In the genomic region with DNA sequence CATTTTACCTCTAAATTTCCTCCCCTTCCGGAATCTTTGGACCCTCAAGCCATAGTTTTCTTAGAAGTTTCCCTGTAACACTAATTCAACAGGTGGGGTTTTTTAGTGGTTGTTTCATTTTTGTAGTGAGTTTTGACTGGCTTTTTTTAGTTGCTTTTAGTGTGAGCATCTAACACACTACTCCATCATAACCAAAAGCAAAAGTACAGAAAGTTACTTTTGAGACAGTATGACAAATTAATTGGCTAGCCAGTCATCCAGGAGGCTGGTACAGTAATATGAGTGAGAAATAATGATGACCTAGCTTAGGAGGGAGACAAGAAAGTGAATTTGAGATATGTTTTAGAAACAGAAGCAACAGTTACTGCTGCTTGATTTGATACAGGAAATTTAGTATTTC, we compare ENCODE assay signal across 10 cellular contexts.
DNase-seq lines count a peak whose midpoint lies in the region; ATAC-seq and TF ChIP-seq lines count a peak whose summit lies in the region.
"Had no signal": no experiment of that assay in that cellular context is flagged by ENCODE, and none has a peak within 500 bp of the region (broad histone marks: within the 10 kb centered on the region; RNA-seq: fewer than 3 reads in every experiment).

No MANE protein-coding gene starts in this region.

- H2AFZ ChIP-seq in fibroblast of lung (ENCODE audit: low read length), result no peak overlapping the region

- no peaks in the 10 kb centered on the region for H3K79me2 ChIP-seq in fibroblast of lung (ENCODE audit: control insufficient read depth, insufficient read depth, low read length)

- H3K4me2 ChIP-seq in fibroblast of lung (ENCODE audit: extremely low read depth, insufficient read depth, low read length), result peak overlapping the region; percentile 65

- no peaks in the 10 kb centered on the region for H3K4me1 ChIP-seq in fibroblast of lung (ENCODE audit: control insufficient read depth, extremely low read depth, insufficient read depth, low read length)

- DNase-seq in fibroblast of lung (ENCODE audit: low read depth in 2 of 2), result no peak
- no peak for DNase-seq in NCI-H146 treated with DMSO at 0.1 percent for 48 hours (lab: John Stamatoyannopoulos, UW; ENCODE audit: unreplicated experiment)
- DNase-seq in NCI-H1105 (lab: John Stamatoyannopoulos, UW), result no peak
- no peak for DNase-seq in nucleus accumbens (lab: John Stamatoyannopoulos, UW)
- DNase-seq in coronary artery (ENCODE audit: low spot score), result no peak
- DNase-seq: activated naive CD4-positive, alpha-beta T cell treated with Interleukin-2 at 50 U/mL for 16 hours; immature natural killer cell had no signal

- no peaks in the 10 kb centered on the region for H3K36me3 ChIP-seq in fibroblast of lung (ENCODE audit: control insufficient read depth, insufficient read depth, low read length)

- H4K20me1 ChIP-seq in fibroblast of lung (ENCODE audit: control insufficient read depth, extremely low read depth, insufficient read depth, low read length), result no peaks in the 10 kb centered on the region

- H3K27me3 ChIP-seq in fibroblast of lung (ENCODE audit: control insufficient read depth, insufficient read depth, low read length), result no peaks in the 10 kb centered on the region

- H3K9ac ChIP-seq in fibroblast of lung (ENCODE audit: insufficient read depth, low read length), result no peak overlapping the region

- ATAC-seq in GM18867 (IDR thresholded peaks at IDR 0.05; ENCODE audit: unreplicated experiment) (peak; percentile 94), GM21515 (IDR thresholded peaks at IDR 0.05; ENCODE audit: unreplicated experiment) (peak; percentile 89), HG03175 (IDR thresholded peaks at IDR 0.05; ENCODE audit: unreplicated experiment) (peak; percentile 68)

- H3K4me3 ChIP-seq in fibroblast of lung (replicated peaks in 1 of 4; ENCODE audit: control extremely low read depth in 1 of 4, insufficient read depth in 1 of 4, low read depth in 3 of 4, low read length in 4 of 4) (no peak overlapping the region), coronary artery (no peak overlapping the region)

- H3K27ac ChIP-seq in fibroblast of lung (ENCODE audit: insufficient read depth, low read length) (no peak overlapping the region), coronary artery (no peak overlapping the region)

- no peaks in the 10 kb centered on the region for H3K9me3 ChIP-seq in fibroblast of lung (ENCODE audit: control insufficient read depth, insufficient read depth, low read depth, low read length)

- TF ChIP-seq CTCF in fibroblast of lung (conservative IDR thresholded peaks at IDR 0.05 in 1 of 2, IDR thresholded peaks at IDR 0.05 in 1 of 2; ENCODE audit: low read depth in 1 of 2, low read length in 2 of 2) (no peak), coronary artery (IDR thresholded peaks at IDR 0.05) (no peak)
